Comparison of ENCODE assay signal across 1 cellular context in genomic region chr1:52702886-52703787, GRCh38.
TF ChIP-seq lines count a peak whose summit lies in the region.

No MANE protein-coding gene starts in this region.

TF ChIP-seq in HepG2, 621 proteins besides CTCF, POLR2A, EP300 and RAD21 (continued from another document and continues in another):
- TF ChIP-seq ZNF687 (CRISPR knock-in tag; IDR thresholded peaks at IDR 0.05) (peak; percentile 100), ZNF260 (CRISPR knock-in tag; IDR thresholded peaks at IDR 0.05; ENCODE audit: borderline replicate concordance, low read depth) (no peak), ZNF318 (CRISPR knock-in tag; IDR thresholded peaks at IDR 0.05) (peak; percentile 94; the same call in 1 of the 2 replicates), ZNF563 (CRISPR knock-in tag; IDR thresholded peaks at IDR 0.05) (peak; percentile 82; the same call in 1 of the 2 replicates), ZNF354B (CRISPR knock-in tag; IDR thresholded peaks at IDR 0.05) (0 out of 2 replicates have a peak, but pooled peaks have one; percentile 33), ZBTB42 (CRISPR knock-in tag; IDR thresholded peaks at IDR 0.05) (no peak), ZBTB49 (CRISPR knock-in tag; IDR thresholded peaks at IDR 0.05; ENCODE audit: borderline replicate concordance) (no peak), ZNF747 (CRISPR knock-in tag; IDR thresholded peaks at IDR 0.05; ENCODE audit: borderline replicate concordance) (peak; percentile 93), STAG1 (CRISPR knock-in tag; IDR thresholded peaks at IDR 0.05) (no peak), KLF9 (CRISPR knock-in tag; IDR thresholded peaks at IDR 0.05; ENCODE audit: low read depth) (no peak), SAFB2 (CRISPR knock-in tag; IDR thresholded peaks at IDR 0.05; ENCODE audit: borderline replicate concordance, low read depth) (peak; percentile 27; the same call in 1 of the 2 replicates), MTA3 (CRISPR knock-in tag; IDR thresholded peaks at IDR 0.05) (no peak), KDM3A (CRISPR knock-in tag; IDR thresholded peaks at IDR 0.05; ENCODE audit: low read depth) (no peak; the same call in 1 of the 2 replicates), NPAS2 (CRISPR knock-in tag; IDR thresholded peaks at IDR 0.05; ENCODE audit: borderline replicate concordance) (0 out of 2 replicates have a peak, but pooled peaks have one; percentile 44), KDM1A (CRISPR knock-in tag; IDR thresholded peaks at IDR 0.05) (no peak), ZXDC (CRISPR knock-in tag; IDR thresholded peaks at IDR 0.05) (peak; percentile 28; the same call in 1 of the 2 replicates), HDAC1 (CRISPR knock-in tag; IDR thresholded peaks at IDR 0.05) (peak; percentile 88), PHF8 (CRISPR knock-in tag; IDR thresholded peaks at IDR 0.05) (peak; percentile 78), NCOR1 (IDR thresholded peaks at IDR 0.05; ENCODE audit: borderline replicate concordance, low read length) (no peak; the same call in 1 of the 2 replicates), RARG (CRISPR knock-in tag; IDR thresholded peaks at IDR 0.05; ENCODE audit: low read depth) (no peak), IRF1 (CRISPR knock-in tag; IDR thresholded peaks at IDR 0.05; ENCODE audit: low read depth) (no peak), ZNF224 (CRISPR knock-in tag; IDR thresholded peaks at IDR 0.05) (peak; percentile 72; the same call in 1 of the 2 replicates), MED8 (CRISPR knock-in tag; IDR thresholded peaks at IDR 0.05; ENCODE audit: insufficient replicate concordance) (no peak), RARA (CRISPR knock-in tag; IDR thresholded peaks at IDR 0.05) (peak; percentile 57), PAWR (CRISPR knock-in tag; IDR thresholded peaks at IDR 0.05; ENCODE audit: borderline replicate concordance) (no peak), ZBTB21 (CRISPR knock-in tag; IDR thresholded peaks at IDR 0.05) (no peak), ZNF280B (CRISPR knock-in tag; IDR thresholded peaks at IDR 0.05; ENCODE audit: borderline replicate concordance) (peak; percentile 92), MIXL1 (CRISPR knock-in tag; IDR thresholded peaks at IDR 0.05) (peak; percentile 50; the same call in 1 of the 2 replicates), TFAP4 (IDR thresholded peaks at IDR 0.05; ENCODE audit: borderline replicate concordance, low read depth) (peak; percentile 76), WIZ (CRISPR knock-in tag; IDR thresholded peaks at IDR 0.05) (no peak; the same call in 1 of the 2 replicates), MLX (CRISPR knock-in tag; IDR thresholded peaks at IDR 0.05) (peak; percentile 97), IKZF4 (CRISPR knock-in tag; IDR thresholded peaks at IDR 0.05; ENCODE audit: borderline replicate concordance, low read depth, not compliant biosample characterization) (peak; percentile 84), YEATS4 (CRISPR knock-in tag; IDR thresholded peaks at IDR 0.05; ENCODE audit: borderline replicate concordance) (peak; percentile 93), HDAC2 (CRISPR knock-in tag; IDR thresholded peaks at IDR 0.05) (peak; percentile 57), ZNF75D (CRISPR knock-in tag; IDR thresholded peaks at IDR 0.05; ENCODE audit: borderline replicate concordance) (no peak), NR3C1 (CRISPR knock-in tag; IDR thresholded peaks at IDR 0.05) (no peak), HIVEP1 (CRISPR knock-in tag; IDR thresholded peaks at IDR 0.05) (peak; percentile 86), TGIF2 (CRISPR knock-in tag; IDR thresholded peaks at IDR 0.05) (peak; percentile 99)
